In genomic region chr14:78119440-78119839, GRCh38 we compare ENCODE assay signal across 34 cellular contexts. TPM values are rescaled to one million over a fixed set of nuclear protein-coding genes. Genes with fewer than 3 reads are reported as not detected.
"Had no signal": no experiment of that assay in that cellular context is flagged by ENCODE, and none has a peak within 500 bp of the region (broad histone marks: within the 10 kb centered on the region; RNA-seq: fewer than 3 reads in every experiment).

No MANE protein-coding gene starts in this region.

- FAIRE-seq: RCC 7860 had no signal

- ATAC-seq: Panc1, Right ventricle myocardium inferior had no signal

- H3K9me3 ChIP-seq: MG63, SJSA1, SK-N-SH had no signal

- H3K4me1 ChIP-seq: SJSA1 had no signal

- H3K4me3 ChIP-seq: MG63, PC-9, SJSA1 had no signal

- H3K9me2 ChIP-seq: SK-N-SH had no signal

- H3K4me2 ChIP-seq: PC-9, SK-N-SH had no signal

- H3K36me3 ChIP-seq: MG63, SJSA1 had no signal

- H3K27me3 ChIP-seq: MG63, SJSA1 had no signal

- DNase-seq: Kasumi-1, KG1, MG63, MV-4-11, NCI-H1092, NCI-H1105 treated with DMSO at 0.1 percent for 48 hours, NCI-H1417, NCI-H1436, NCI-H146, NCI-H1694, NCI-H187, NCI-H1930, NCI-H2029 treated with DMSO at 0.1 percent for 48 hours, NCI-H2081 treated with DMSO at 0.1 percent for 48 hours, NCI-H2107, NCI-H2171, NCI-H226, NCI-H446 treated with DMSO at 0.1 percent for 48 hours, NCI-H510A, NCI-H524, NCI-H526, NCI-H69, NCI-H748 treated with DMSO at 0.1 percent for 48 hours, NCI-H82, PC-9, SHP77, SK-N-SH, SW 1271 had no signal

- H3K9ac ChIP-seq: SK-N-SH had no signal

- H2AFZ ChIP-seq: PC-9 had no signal

- H3K27ac ChIP-seq: PC-9, RWPE1, SJSA1 had no signal

RNA-seq across cellular contexts. Expression of gene NRXN3, which starts 50.7 kb away (rescaled TPM):
- total RNA-seq: OCI-LY7, PC-9 had no signal
